Comparison of ENCODE assay signal across 11 cellular contexts in the genomic region with DNA sequence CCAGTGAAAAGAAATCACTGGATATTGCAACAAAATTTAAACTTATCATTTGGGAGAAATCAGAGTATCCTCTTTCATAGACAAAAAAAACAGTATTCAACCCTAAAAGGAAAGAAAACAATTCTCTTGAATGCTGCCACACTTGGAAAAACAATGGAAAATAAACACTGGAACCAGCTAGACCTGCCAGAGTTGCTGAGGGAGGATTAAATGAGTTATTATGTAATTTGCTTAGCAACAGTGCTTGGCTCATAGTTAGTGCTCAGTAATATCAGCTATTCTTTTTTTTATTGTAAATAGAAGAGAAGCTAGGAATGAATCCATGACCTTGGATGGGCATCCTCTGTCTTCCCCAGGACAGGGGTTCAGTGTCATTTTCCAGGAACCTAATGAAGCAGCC. TPM values are rescaled to one million over a fixed set of nuclear protein-coding genes. Genes with fewer than 3 reads are reported as not detected.
DNase-seq lines count a peak whose midpoint lies in the region; FAIRE-seq and TF ChIP-seq lines count a peak whose summit lies in the region.
"Had no signal": no experiment of that assay in that cellular context is flagged by ENCODE, and none has a peak within 500 bp of the region (broad histone marks: within the 10 kb centered on the region; RNA-seq: fewer than 3 reads in every experiment).

No MANE protein-coding gene starts in this region.

- H3K9me3 ChIP-seq in ascending aorta (no peaks in the 10 kb centered on the region), testis (no peaks in the 10 kb centered on the region)

- H3K4me1 ChIP-seq in ascending aorta: peaks cover 3 to 25% of the 10 kb centered on the region in 2 donors
- H3K4me1 ChIP-seq in testis: peaks cover 13% of the 10 kb centered on the region

- no peaks in the 10 kb centered on the region for H3K36me3 ChIP-seq in ascending aorta
- no peaks in the 10 kb centered on the region for H3K36me3 ChIP-seq in testis (ENCODE audit: low read depth, missing control alignments)

- peak; percentile 2 for DNase-seq in GM03348 (ENCODE audit: low spot score)
- no peak for DNase-seq in ascending aorta (ENCODE audit: low spot score in 2 of 2)
- peak; percentile 13 to 20 for DNase-seq in frontal cortex (ENCODE audit: low spot score in 2 of 2)
- no peak for DNase-seq in HPDE6-E6E7 (ENCODE audit: extremely low spot score)
- DNase-seq in activated effector memory CD4-positive, alpha-beta T cell treated with Interleukin-2 at 50 U/mL for 16 hours: no peak
- no peak for DNase-seq in testis
- DNase-seq: CD8-positive, alpha-beta T cell; NCI-H1092; PC-9 had no signal

- intact Hi-C loops in ascending aorta (cut with DNase I): no loop called here
- intact Hi-C loops in testis (cut with DNase I; ENCODE audit: low total_unique reads): no loop called here

- no peak overlapping the region for H3K4me3 ChIP-seq in ascending aorta
- no peak overlapping the region for H3K4me3 ChIP-seq in testis
- H3K4me3 ChIP-seq: PC-9 had no signal

- H3K27ac ChIP-seq in ascending aorta (peak overlapping the region; percentile 11 to 83), temporal lobe (ENCODE audit: low read depth, low read length) (peak overlapping the region; percentile 56), testis (no peak overlapping the region)
- H3K27ac ChIP-seq: PC-9 had no signal

- FAIRE-seq in frontal cortex (lab: Jason Lieb, UNC): no peak
- FAIRE-seq: GM18507 had no signal

- H3K27me3 ChIP-seq in ascending aorta: no peaks in the 10 kb centered on the region
- no peaks in the 10 kb centered on the region for H3K27me3 ChIP-seq in testis

- TF ChIP-seq CTCF in ascending aorta (IDR thresholded peaks at IDR 0.05): no peak
- TF ChIP-seq CTCF in testis (IDR thresholded peaks at IDR 0.05): no peak

- TF ChIP-seq POLR2A in testis (IDR thresholded peaks at IDR 0.05): no peak

RNA-seq across cellular contexts. Expression of a gene that starts 11.0 kb away (rescaled TPM):
- total RNA-seq in ascending aorta (1.7 TPM), frontal cortex (40.8 TPM), temporal lobe (21.4 TPM), testis (10 to 100 TPM; 13.6 to 36.0 TPM)
- 10.6 TPM for polyA plus RNA-seq in testis (ENCODE audit: insufficient read depth, low read depth, low replicate concordance)

Comparison
In these comparisons a context has a peak if more than half of its experiments do, and no peak if none do; other contexts are left out.
1. DNase-seq: peak in GM03348 (single experiment) and frontal cortex (2 of 2); none in ascending aorta (0 of 2), HPDE6-E6E7 (single experiment), activated effector memory CD4-positive, alpha-beta T cell treated with Interleukin-2 at 50 U/mL for 16 hours (single experiment) and testis (single experiment).
2. H3K27ac ChIP-seq: peak in ascending aorta (2 of 2) and temporal lobe (single experiment); none in testis (0 of 2).